ENCODE assay signal across 11 cellular contexts in the genomic region with DNA sequence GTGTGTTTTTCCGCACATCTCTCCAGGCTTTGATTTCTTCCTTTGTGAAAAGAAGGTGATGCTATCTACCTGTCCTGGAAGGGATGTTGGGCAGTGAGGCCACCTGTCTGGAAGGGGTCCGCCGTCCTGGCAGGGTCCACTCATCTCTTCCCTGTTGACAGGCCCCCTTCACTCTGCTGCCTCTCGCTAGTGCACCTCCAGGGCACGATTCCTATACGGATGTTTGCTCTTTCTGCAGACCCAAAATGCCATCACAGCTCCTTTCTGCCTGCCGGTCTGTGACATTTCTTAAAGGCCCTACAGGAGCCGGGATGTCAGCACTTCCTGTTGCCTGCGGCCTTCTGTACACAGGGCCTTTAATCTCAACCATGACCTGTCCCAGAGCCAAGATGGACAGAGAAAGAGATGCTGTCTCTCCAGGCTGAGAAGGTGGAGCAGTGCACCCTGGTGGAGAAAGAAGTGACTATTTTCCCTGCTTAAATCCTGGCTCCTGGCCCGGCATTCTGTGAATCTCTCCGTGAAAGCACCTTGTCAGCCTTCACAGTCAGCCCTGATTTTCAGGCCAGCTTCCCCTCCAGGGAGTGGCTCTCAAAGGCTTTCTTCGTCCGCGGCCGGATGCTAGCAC. TPM values are rescaled to one million over a fixed set of nuclear protein-coding genes. Genes with fewer than 3 reads are reported as not detected.
DNase-seq lines count a peak whose midpoint lies in the region; ATAC-seq and TF ChIP-seq lines count a peak whose summit lies in the region.
"Had no signal": no experiment of that assay in that cellular context is flagged by ENCODE, and none has a peak within 500 bp of the region (broad histone marks: within the 10 kb centered on the region; RNA-seq: fewer than 3 reads in every experiment).

No MANE protein-coding gene starts in this region.

- no peak overlapping the region for H3K9ac ChIP-seq in neural cell (ENCODE audit: low read length)

- in situ Hi-C loops in Panc1 (cut with HindIII; ENCODE audit: low pct_unique_long_range_greater_than_20kb, low sequenced_read_pairs) (no loop called here), GM13976 (cut with MboI; ENCODE audit: low sequenced_read_pairs, unreplicated experiment) (no loop called here), GM13977 (cut with MboI; ENCODE audit: low pct_unique_long_range_greater_than_20kb, low sequenced_read_pairs, unreplicated experiment) (no loop called here)

- no peak overlapping the region for H3K27ac ChIP-seq in Panc1 (ENCODE audit: low read length)
- H3K27ac ChIP-seq in neural cell (ENCODE audit: low read length), result no peak overlapping the region
- H3K27ac ChIP-seq: thoracic aorta had no signal

- H3K36me3 ChIP-seq in Panc1 (ENCODE audit: control insufficient read depth, insufficient read depth, low read length), result no peaks in the 10 kb centered on the region
- H3K36me3 ChIP-seq in neural cell (ENCODE audit: insufficient read depth, low read length), result no peaks in the 10 kb centered on the region
- H3K36me3 ChIP-seq: thoracic aorta had no signal

- H3K27me3 ChIP-seq in Panc1 (ENCODE audit: control insufficient read depth, insufficient read depth, low read length) (no peaks in the 10 kb centered on the region; the same call in 1 of the 2 replicates), neural cell (ENCODE audit: insufficient read depth, low read depth, low read length) (no peaks in the 10 kb centered on the region)

- H3K79me2 ChIP-seq in neural cell (replicated peaks; ENCODE audit: insufficient read depth, low read length), result no peaks in the 10 kb centered on the region

- TF ChIP-seq EP300 in neural cell (conservative IDR thresholded peaks at IDR 0.05; ENCODE audit: poor library complexity, severe bottlenecking), result no peak

- H2AFZ ChIP-seq in neural cell (ENCODE audit: low read depth, low read length), result no peak overlapping the region

- TF ChIP-seq CTCF in Panc1 (IDR thresholded peaks at IDR 0.05) (peak; percentile 49; the same call in 1 of the 2 replicates), neural cell (IDR thresholded peaks at IDR 0.05; ENCODE audit: poor library complexity, severe bottlenecking) (peak; percentile 9), GM13976 (IDR thresholded peaks at IDR 0.05; ENCODE audit: borderline replicate concordance, control extremely low read depth, extremely low read depth, insufficient read depth, missing control alignments) (no peak), GM13977 (IDR thresholded peaks at IDR 0.05; ENCODE audit: extremely low read depth, insufficient read depth, missing control alignments) (no peak)

- H3K4me2 ChIP-seq in neural cell (ENCODE audit: low read length), result no peak overlapping the region

- no peaks in the 10 kb centered on the region for H4K20me1 ChIP-seq in neural cell (ENCODE audit: insufficient read depth)

- DNase-seq in Daoy (ENCODE audit: low read depth), result peak; percentile 14
- no peak for DNase-seq in Panc1 (ENCODE audit: low read depth, low spot score)
- DNase-seq in fibroblast of gingiva (ENCODE audit: low read depth), result peak; percentile 37
- no peak for DNase-seq in GM13976 (ENCODE audit: low spot score)
- no peak for DNase-seq in Ammon's horn (ENCODE audit: low spot score)
- no peak for DNase-seq in GM13977 (ENCODE audit: low spot score)
- DNase-seq in central memory CD4-positive, alpha-beta T cell, result no peak

- no peaks in the 10 kb centered on the region for H3K4me1 ChIP-seq in Panc1 (ENCODE audit: control insufficient read depth, insufficient read depth, low read length)

- intact Hi-C loops in Panc1 (cut with micrococcal nuclease; ENCODE audit: unreplicated experiment), result no loop called here

- TF ChIP-seq RAD21 in neural cell (conservative IDR thresholded peaks at IDR 0.05), result no peak

- CTCF ChIA-PET in Panc1 (lab: Charles Lee), result interaction anchor here (0.6 kb wide), 1 partner anchor 19 kb away, joined by 6 read pairs; no protein-coding TSS in a partner anchor

- BruUV-seq in Panc1 (replicated peaks; lab: Mats Ljungman, UMichigan), result no TSS peak

- ATAC-seq in Panc1, result peak; percentile 72; the same call in 1 of the 2 replicates

- POLR2A ChIA-PET in Panc1 (lab: Charles Lee), result no interaction called here

- no peak overlapping the region for H3K4me3 ChIP-seq in Panc1 (ENCODE audit: low read depth in 2 of 2, low read length in 2 of 2)
- H3K4me3 ChIP-seq in neural cell (ENCODE audit: low read length), result no peak overlapping the region
- H3K4me3 ChIP-seq: thoracic aorta had no signal

- H3K9me3 ChIP-seq in Panc1 (ENCODE audit: control insufficient read depth, insufficient read depth, low read depth, low read length) (no peaks in the 10 kb centered on the region), neural cell (ENCODE audit: low read length) (no peaks in the 10 kb centered on the region)
- H3K9me3 ChIP-seq: thoracic aorta had no signal

- no peaks in the 10 kb centered on the region for H3K9me2 ChIP-seq in neural cell (ENCODE audit: insufficient read depth, low read length)

- H3F3A ChIP-seq in neural cell (ENCODE audit: insufficient read depth, low read length, poor library complexity, severe bottlenecking), result no peaks in the 10 kb centered on the region

TF ChIP-seq in neural cell, 6 proteins besides CTCF, POLR2A, EP300 and RAD21:
- TF ChIP-seq, protein P1, sequence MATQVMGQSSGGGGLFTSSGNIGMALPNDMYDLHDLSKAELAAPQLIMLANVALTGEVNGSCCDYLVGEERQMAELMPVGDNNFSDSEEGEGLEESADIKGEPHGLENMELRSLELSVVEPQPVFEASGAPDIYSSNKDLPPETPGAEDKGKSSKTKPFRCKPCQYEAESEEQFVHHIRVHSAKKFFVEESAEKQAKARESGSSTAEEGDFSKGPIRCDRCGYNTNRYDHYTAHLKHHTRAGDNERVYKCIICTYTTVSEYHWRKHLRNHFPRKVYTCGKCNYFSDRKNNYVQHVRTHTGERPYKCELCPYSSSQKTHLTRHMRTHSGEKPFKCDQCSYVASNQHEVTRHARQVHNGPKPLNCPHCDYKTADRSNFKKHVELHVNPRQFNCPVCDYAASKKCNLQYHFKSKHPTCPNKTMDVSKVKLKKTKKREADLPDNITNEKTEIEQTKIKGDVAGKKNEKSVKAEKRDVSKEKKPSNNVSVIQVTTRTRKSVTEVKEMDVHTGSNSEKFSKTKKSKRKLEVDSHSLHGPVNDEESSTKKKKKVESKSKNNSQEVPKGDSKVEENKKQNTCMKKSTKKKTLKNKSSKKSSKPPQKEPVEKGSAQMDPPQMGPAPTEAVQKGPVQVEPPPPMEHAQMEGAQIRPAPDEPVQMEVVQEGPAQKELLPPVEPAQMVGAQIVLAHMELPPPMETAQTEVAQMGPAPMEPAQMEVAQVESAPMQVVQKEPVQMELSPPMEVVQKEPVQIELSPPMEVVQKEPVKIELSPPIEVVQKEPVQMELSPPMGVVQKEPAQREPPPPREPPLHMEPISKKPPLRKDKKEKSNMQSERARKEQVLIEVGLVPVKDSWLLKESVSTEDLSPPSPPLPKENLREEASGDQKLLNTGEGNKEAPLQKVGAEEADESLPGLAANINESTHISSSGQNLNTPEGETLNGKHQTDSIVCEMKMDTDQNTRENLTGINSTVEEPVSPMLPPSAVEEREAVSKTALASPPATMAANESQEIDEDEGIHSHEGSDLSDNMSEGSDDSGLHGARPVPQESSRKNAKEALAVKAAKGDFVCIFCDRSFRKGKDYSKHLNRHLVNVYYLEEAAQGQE (IDR thresholded peaks at IDR 0.05; ENCODE audit: borderline replicate concordance), result no peak
- TF ChIP-seq TAF1 (IDR thresholded peaks at IDR 0.05; ENCODE audit: low read depth), result no peak
- TF ChIP-seq EZH2 (IDR thresholded peaks at IDR 0.05; ENCODE audit: borderline replicate concordance, insufficient read depth, low read length, poor library complexity, severe bottlenecking), result no peak
- TF ChIP-seq POLR2AphosphoS5 (IDR thresholded peaks at IDR 0.05), result no peak
- no peak for TF ChIP-seq MXI1 (conservative IDR thresholded peaks at IDR 0.05; ENCODE audit: poor library complexity, severe bottlenecking)
- no peak for TF ChIP-seq SMC3 (conservative IDR thresholded peaks at IDR 0.05; ENCODE audit: poor library complexity)
TF ChIP-seq in neural cell: peak in this region for 0.

RNA-seq across cellular contexts. Expression of gene FAM3D, which starts 7.4 kb away (rescaled TPM):
- not detected in 2 replicates for total RNA-seq in Daoy (2014; rRNA removed; shearing (Covaris generic))
- not detected for total RNA-seq in Panc1 (2021; ENCODE audit: unreplicated experiment)
- polyA plus RNA-seq in Panc1 (2012; ENCODE audit: insufficient read length), result not detected
- not detected in 2 replicates for polyA plus RNA-seq in neural cell
- not detected in 2 replicates for polyA minus RNA-seq in neural cell
- total RNA-seq: posterior vena cava; T-helper 1 cell treated with Interleukin-12 subunit alpha and Interleukin-12 subunit beta and Interleukin-4 antibody, amounts not matched to agents 30 ng/mL and 1 ng/mL, for 36 hours; thoracic aorta had no signal

Comparison
In these comparisons a context has a peak if more than half of its experiments do, and no peak if none do; other contexts are left out.
1. DNase-seq: peak in Daoy (single experiment) and fibroblast of gingiva (single experiment); none in Panc1 (single experiment), GM13976 (single experiment), Ammon's horn (single experiment), GM13977 (single experiment) and central memory CD4-positive, alpha-beta T cell (single experiment).
2. CTCF ChIP-seq: peak in Panc1 (single experiment) and neural cell (single experiment); none in GM13976 (single experiment) and GM13977 (single experiment).